ENCODE assay signal across 18 cellular contexts in the genomic region with DNA sequence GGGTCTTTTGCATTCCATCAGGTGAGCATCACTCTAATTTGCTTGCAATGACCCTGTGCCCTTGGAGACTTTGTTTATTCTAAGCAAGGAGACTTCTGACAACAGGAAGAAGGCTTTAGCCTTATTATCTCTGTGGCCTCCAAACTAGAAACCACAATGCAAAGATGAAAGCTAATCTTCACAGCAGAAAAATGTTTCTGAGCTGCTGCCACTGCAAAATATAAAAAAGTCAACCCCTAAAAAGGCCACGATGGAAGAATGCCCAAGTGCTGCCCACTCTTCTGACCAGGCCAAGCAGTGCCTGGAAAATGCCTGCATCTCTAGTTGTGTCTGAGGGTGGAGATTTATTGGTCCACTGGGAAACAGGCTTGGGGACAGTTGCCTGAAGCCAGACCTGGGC.
"Had no signal": no experiment of that assay in that cellular context is flagged by ENCODE, and none has a peak within 500 bp of the region (broad histone marks: within the 10 kb centered on the region; RNA-seq: fewer than 3 reads in every experiment).

No MANE protein-coding gene starts in this region.

- H3K4me3 ChIP-seq: breast epithelium, mucosa of descending colon, psoas muscle, testis, uterus had no signal

- ATAC-seq: activated CD4-positive, CD25-positive, alpha-beta regulatory T cell treated with anti-CD3 and anti-CD28 coated beads, Interleukin-2, amount 50 U/mL, for 24 hours; activated CD8-positive, alpha-beta memory T cell treated with anti-CD3 and anti-CD28 coated beads, Interleukin-2, amount 10 ng/mL, durations not matched to agents 7 days and 5 days; left cardiac atrium; mucosa of descending colon; natural killer cell treated with Interleukin-12 subunit alpha and Interleukin-12 subunit beta and Interleukin-15 and Interleukin-18, amount 100 ng/mL, for 72 hours; psoas muscle; stimulated activated naive CD8-positive, alpha-beta T cell treated with anti-CD3 and anti-CD28 coated beads, Interleukin-15, amount 100 ng/mL, for 72 hours had no signal

- H3K4me1 ChIP-seq: breast epithelium, psoas muscle, testis, uterus had no signal

- H3K36me3 ChIP-seq: breast epithelium, uterus had no signal

- DNase-seq: activated CD4-positive, alpha-beta T cell treated with anti-CD3 and anti-CD28 coated beads, Interleukin-2, amount 50 U/mL, for 48 hours; activated CD8-positive, alpha-beta memory T cell treated with anti-CD3 and anti-CD28 coated beads, Interleukin-2, amount 10 ng/mL, durations not matched to agents 7 days and 5 days; activated effector memory CD4-positive, alpha-beta T cell treated with Interleukin-2 at 50 U/mL for 16 hours; activated T-cell treated with anti-CD3 and anti-CD28 coated beads, Interleukin-2, amount 50 U/mL, for 24 hours; amygdala; glutamatergic neuron; immature natural killer cell; left cardiac atrium; mucosa of descending colon; occipital lobe; psoas muscle; stimulated activated CD4-positive, alpha-beta T cell treated with anti-CD3 and anti-CD28 coated beads, Interleukin-4, amount 100 ng/mL, for 24 hours; stimulated activated naive CD8-positive, alpha-beta T cell treated with anti-CD3 and anti-CD28 coated beads, Interleukin-15, amount 100 ng/mL, for 72 hours; testis; uterus had no signal

- H3K9me3 ChIP-seq: breast epithelium, mucosa of descending colon, psoas muscle, testis, uterus had no signal

- H3K27me3 ChIP-seq: breast epithelium, testis, uterus had no signal

- H3K27ac ChIP-seq: psoas muscle, testis, uterus had no signal
